In the genomic region with DNA sequence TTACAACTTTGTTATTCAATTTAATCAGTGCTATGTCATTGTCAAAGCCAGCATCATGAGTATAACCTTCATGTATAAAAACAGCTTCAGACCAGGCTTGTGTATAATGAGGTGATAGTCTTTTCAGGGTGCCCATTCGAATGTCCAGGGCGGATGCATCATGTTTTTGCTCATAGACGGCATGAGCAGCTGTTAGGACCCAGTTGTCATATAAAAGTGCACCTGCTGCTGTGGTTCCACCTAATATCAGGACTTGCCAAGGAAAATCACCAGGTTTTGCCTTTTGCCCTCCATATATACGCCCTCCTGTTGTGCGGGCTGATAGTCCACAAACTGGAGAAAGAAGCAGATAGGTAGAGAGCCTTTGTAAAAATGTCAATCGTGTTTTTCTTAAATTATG, we compare ENCODE assay signal across 26 cellular contexts. TPM values are rescaled to one million over a fixed set of nuclear protein-coding genes. Genes with fewer than 3 reads are reported as not detected.
"Had no signal": no experiment of that assay in that cellular context is flagged by ENCODE, and none has a peak within 500 bp of the region (broad histone marks: within the 10 kb centered on the region; RNA-seq: fewer than 3 reads in every experiment).

No MANE protein-coding gene starts in this region.

- H3K36me3 Mint-ChIP-seq: activated naive CD8-positive, alpha-beta T cell had no signal

- H3K9me3 Mint-ChIP-seq: activated T-helper 1 cell treated with anti-CD3 and anti-CD28 coated beads, Interleukin-12 subunit alpha, Interleukin-12 subunit beta, Interleukin-2, Interleukin-4 antibody, amounts not matched to agents 30 ng/mL and 10 ng/mL and 1 ng/mL, durations not matched to agents 14 hours and 24 hours and 36 hours; brain; effector memory CD8-positive, alpha-beta T cell; naive thymus-derived CD4-positive, alpha-beta T cell; stimulated activated naive CD8-positive, alpha-beta T cell treated with anti-CD3 and anti-CD28 coated beads, Interleukin-15, Interleukin-2, amounts not matched to agents 100 ng/mL and 50 ng/mL, for 24 hours; T-helper 2 cell treated with Interferon-gamma antibody and Interleukin-4, amounts not matched to agents 5 μg/mL and 100 μg/mL, for 36 hours had no signal

- H3K27me3 Mint-ChIP-seq: activated naive CD8-positive, alpha-beta T cell; effector memory CD8-positive, alpha-beta T cell; naive thymus-derived CD4-positive, alpha-beta T cell; stimulated activated naive CD8-positive, alpha-beta T cell treated with anti-CD3 and anti-CD28 coated beads, Interleukin-15, Interleukin-2, amounts not matched to agents 100 ng/mL and 50 ng/mL, for 24 hours had no signal

- H3K27ac Mint-ChIP-seq: activated T-helper 1 cell treated with anti-CD3 and anti-CD28 coated beads, Interleukin-12 subunit alpha, Interleukin-12 subunit beta, Interleukin-2, Interleukin-4 antibody, amounts not matched to agents 30 ng/mL and 10 ng/mL and 1 ng/mL, durations not matched to agents 14 hours and 24 hours and 36 hours; stimulated activated naive CD8-positive, alpha-beta T cell treated with anti-CD3 and anti-CD28 coated beads, Interleukin-15, Interleukin-2, amounts not matched to agents 100 ng/mL and 50 ng/mL, for 24 hours; T-helper 2 cell treated with Interferon-gamma antibody and Interleukin-4, amounts not matched to agents 5 μg/mL and 100 μg/mL, for 36 hours had no signal

- H3K4me3 Mint-ChIP-seq: activated naive CD8-positive, alpha-beta T cell; activated T-helper 1 cell treated with anti-CD3 and anti-CD28 coated beads, Interleukin-12 subunit alpha, Interleukin-12 subunit beta, Interleukin-2, Interleukin-4 antibody, amounts not matched to agents 30 ng/mL and 10 ng/mL and 1 ng/mL, durations not matched to agents 14 hours and 24 hours and 36 hours; brain; effector memory CD8-positive, alpha-beta T cell; naive thymus-derived CD4-positive, alpha-beta T cell; stimulated activated naive CD8-positive, alpha-beta T cell treated with anti-CD3 and anti-CD28 coated beads, Interleukin-15, Interleukin-2, amounts not matched to agents 100 ng/mL and 50 ng/mL, for 24 hours; T-helper 2 cell treated with Interferon-gamma antibody and Interleukin-4, amounts not matched to agents 5 μg/mL and 100 μg/mL, for 36 hours had no signal

- DNase-seq: activated CD4-positive, alpha-beta T cell treated with anti-CD3 and anti-CD28 coated beads for 4 hours; activated CD4-positive, alpha-beta T cell treated with anti-CD3 and anti-CD28 coated beads, Interleukin-2, amount 50 U/mL, for 4 hours; activated gamma-delta T cell; activated T-cell treated with anti-CD3 and anti-CD28 coated beads for 4 hours; cortex of kidney; effector memory CD8-positive, alpha-beta T cell; erythroblast; gastrocnemius medialis; glutamatergic neuron; islet precursor cell; left ventricle myocardium superior; naive thymus-derived CD4-positive, alpha-beta T cell; right cardiac atrium; stimulated activated CD4-positive, alpha-beta T cell treated with anti-CD3 and anti-CD28 coated beads, Interleukin-4, amount 100 ng/mL, for 1 hour; T-helper 1 cell; trophoblast cell had no signal

- ATAC-seq: effector memory CD8-positive, alpha-beta T cell; gastrocnemius medialis; left ventricle myocardium superior; naive thymus-derived CD4-positive, alpha-beta T cell; right cardiac atrium had no signal

RNA-seq across cellular contexts. Expression of gene MASP2, which starts 19.7 kb away (rescaled TPM):
- total RNA-seq: ascending aorta, chondrocyte, left ventricle myocardium superior, lung microvascular endothelial cell, right cardiac atrium, subcutaneous adipose tissue, thoracic aorta had no signal
